ENCODE assay signal across 8 cellular contexts in genomic region chr1:40404670-40405462, GRCh38. TPM values are rescaled to one million over a fixed set of nuclear protein-coding genes. Genes with fewer than 3 reads are reported as not detected.
DNase-seq lines count a peak whose midpoint lies in the region; ATAC-seq and TF ChIP-seq lines count a peak whose summit lies in the region.

No MANE protein-coding gene starts in this region.

- TF ChIP-seq CTCF in CD8-positive, alpha-beta T cell (IDR thresholded peaks at IDR 0.05) = peak; percentile 79
- peak; percentile 79 to 98 for TF ChIP-seq CTCF in GM23338 (conservative IDR thresholded peaks at IDR 0.05; ENCODE audit: low read depth in 2 of 2)
- TF ChIP-seq CTCF in gastroesophageal sphincter (IDR thresholded peaks at IDR 0.05) = peak; percentile 83 to 86 (median 84)
- peak; percentile 82 for TF ChIP-seq CTCF in retinal pigment epithelial cell (conservative IDR thresholded peaks at IDR 0.05; ENCODE audit: low read depth, low read length)

- peak in 3 of 7 experiments; percentile 45 to 59 (median 46) for DNase-seq in CD8-positive, alpha-beta T cell
- peak; percentile 66 for DNase-seq in GM23338 (ENCODE audit: low spot score)
- peak; percentile 95 for DNase-seq in NCI-H510A treated with DMSO at 0.1 percent for 48 hours (lab: John Stamatoyannopoulos, UW)
- DNase-seq in activated naive CD4-positive, alpha-beta T cell treated with anti-CD3 and anti-CD28 coated beads, Interleukin-2, amount 50 U/mL, for 16 hours = peak; percentile 32
- peak; percentile 38 for DNase-seq in retinal pigment epithelial cell (ENCODE audit: low read depth)
- no peak for DNase-seq in NK-92 treated with Interleukin-12 subunit alpha and Interleukin-12 subunit beta, amount 100 ng/mL, for 24 hours (lab: John Stamatoyannopoulos, UW)

- H3K27ac Mint-ChIP-seq in CD8-positive, alpha-beta T cell = peak overlapping the region; percentile 96
- no peak overlapping the region for H3K27ac Mint-ChIP-seq in GM23338

- peaks cover 77% of the 10 kb centered on the region for H3K4me1 Mint-ChIP-seq in CD8-positive, alpha-beta T cell (ENCODE audit: low read depth)
- H3K4me1 Mint-ChIP-seq in GM23338 = peaks cover 11% of the 10 kb centered on the region

- no peak overlapping the region for H3K4me3 ChIP-seq in CD8-positive, alpha-beta T cell (ENCODE audit: low read depth, low read length)
- no peak overlapping the region for H3K4me3 ChIP-seq in GM23338
- no peak overlapping the region for H3K4me3 ChIP-seq in gastroesophageal sphincter
- peak overlapping the region; percentile 13 for H3K4me3 ChIP-seq in retinal pigment epithelial cell (ENCODE audit: low read length)

- no peaks in the 10 kb centered on the region for H3K9me2 ChIP-seq in GM23338 (ENCODE audit: insufficient read depth)

- H3K9me3 Mint-ChIP-seq in CD8-positive, alpha-beta T cell = no peaks in the 10 kb centered on the region
- no peaks in the 10 kb centered on the region for H3K9me3 Mint-ChIP-seq in GM23338

- no peaks in the 10 kb centered on the region for H3K27me3 ChIP-seq in CD8-positive, alpha-beta T cell (ENCODE audit: insufficient read depth, low read length)
- H3K27me3 ChIP-seq in GM23338 (ENCODE audit: insufficient read depth) (no peaks in the 10 kb centered on the region), gastroesophageal sphincter (no peaks in the 10 kb centered on the region)

- TF ChIP-seq POLR2A in gastroesophageal sphincter (IDR thresholded peaks at IDR 0.05) = no peak

- H3K36me3 ChIP-seq in CD8-positive, alpha-beta T cell (ENCODE audit: insufficient read depth, low read length) = peaks cover 14% of the 10 kb centered on the region
- H3K36me3 ChIP-seq in GM23338 (ENCODE audit: insufficient read depth) (no peaks in the 10 kb centered on the region), gastroesophageal sphincter (peaks cover 0 to 17% of the 10 kb centered on the region in 2 donors)

- ATAC-seq in CD8-positive, alpha-beta T cell = peak; percentile 81
- peak; percentile 48 for ATAC-seq in GM23338
- ATAC-seq in gastroesophageal sphincter = no peak
- no peak for ATAC-seq in GM21367 (IDR thresholded peaks at IDR 0.05; ENCODE audit: unreplicated experiment)

- intact Hi-C loops in CD8-positive, alpha-beta T cell (cut with DNase I, micrococcal nuclease) = loop anchor here (1.0 to 5.0 kb wide), 12 partner anchors 10 to 260 kb away; partner anchors contain the start of genes SMAP2 (in 1 of the 2) and ZMPSTE24 (in 1 of the 2)

- no peaks in the 10 kb centered on the region for H3K79me2 ChIP-seq in GM23338 (replicated peaks; ENCODE audit: insufficient read depth)

- CTCF ChIA-PET in CD8-positive, alpha-beta T cell (lab: Charles Lee) = interaction anchor here (0.6 to 6.9 kb wide), 37 partner anchors 12 to 330 kb away, joined by 3 to 158 read pairs (median 4); partner anchors contain the start of gene SMAP2

- peaks cover 56% of the 10 kb centered on the region for H3K4me1 ChIP-seq in CD8-positive, alpha-beta T cell (ENCODE audit: insufficient read depth, low read length)
- H3K4me1 ChIP-seq in GM23338 (ENCODE audit: insufficient read depth) (peaks cover 5% of the 10 kb centered on the region; the same call in 1 of the 2 replicates), gastroesophageal sphincter (peaks cover 0 to 10% (median 0%) of the 10 kb centered on the region in 3 donors)

- POLR2A ChIA-PET in CD8-positive, alpha-beta T cell (lab: Charles Lee) = interaction anchor here (0.9 to 2.2 kb wide), 8 partner anchors 13 to 66 kb away, joined by 3 to 13 read pairs (median 4); partner anchors contain the start of gene SMAP2

- H3K27me3 Mint-ChIP-seq in CD8-positive, alpha-beta T cell (ENCODE audit: low read depth) = no peaks in the 10 kb centered on the region
- no peaks in the 10 kb centered on the region for H3K27me3 Mint-ChIP-seq in GM23338 (ENCODE audit: insufficient read depth, low read depth, poor library complexity)

- H3K36me3 Mint-ChIP-seq in CD8-positive, alpha-beta T cell = peaks cover 58% of the 10 kb centered on the region
- H3K36me3 Mint-ChIP-seq in GM23338 (ENCODE audit: low read depth) = no peaks in the 10 kb centered on the region

- H2AFZ ChIP-seq in GM23338 = no peak overlapping the region

- H4K20me1 ChIP-seq in GM23338 (replicated peaks; ENCODE audit: insufficient read depth) = no peaks in the 10 kb centered on the region

- H3K9me3 ChIP-seq in CD8-positive, alpha-beta T cell (ENCODE audit: low read length) = no peaks in the 10 kb centered on the region
- no peaks in the 10 kb centered on the region for H3K9me3 ChIP-seq in gastroesophageal sphincter

- H3F3A ChIP-seq in GM23338 (replicated peaks; ENCODE audit: low read depth) = no peaks in the 10 kb centered on the region

- 34 to 42% methylated on average over 10 to 11 of the region's 11 CpGs for WGBS in gastroesophageal sphincter (ENCODE audit: low coverage in 1 of 2), 2 donors

- peak overlapping the region; percentile 55 for H3K4me3 Mint-ChIP-seq in CD8-positive, alpha-beta T cell
- H3K4me3 Mint-ChIP-seq in GM23338 = no peak overlapping the region

- H3K27ac ChIP-seq in CD8-positive, alpha-beta T cell (ENCODE audit: low read depth, low read length) = peak overlapping the region; percentile 59
- no peak overlapping the region for H3K27ac ChIP-seq in GM23338 (ENCODE audit: low read depth)
- H3K27ac ChIP-seq in gastroesophageal sphincter = no peak overlapping the region

- no peak for TF ChIP-seq EP300 in gastroesophageal sphincter (IDR thresholded peaks at IDR 0.05)

- no peak overlapping the region for H3K4me2 ChIP-seq in GM23338

TF ChIP-seq in GM23338, 12 proteins besides CTCF, POLR2A, EP300 and RAD21 (continues in another document):
- TF ChIP-seq POLR2AphosphoS5 (IDR thresholded peaks at IDR 0.05; ENCODE audit: low read depth) (no peak), NANOG (IDR thresholded peaks at IDR 0.05; ENCODE audit: borderline replicate concordance) (no peak), ETS1 (IDR thresholded peaks at IDR 0.05) (no peak), STAT1 (IDR thresholded peaks at IDR 0.05; ENCODE audit: unreplicated experiment) (no peak), ZNF331 (CRISPR knock-in tag; IDR thresholded peaks at IDR 0.05; ENCODE audit: low read depth) (no peak)

RNA-seq across cellular contexts. Expression of gene SMAP2, which starts 31.3 kb away (rescaled TPM):
- 100 to 1,000 TPM; 167 to 171 TPM for total RNA-seq in CD8-positive, alpha-beta T cell
- total RNA-seq in GM23338 (2014; rRNA removed; shearing (Covaris generic)) = 2.5 and 4.8 TPM in 2 replicates
- polyA plus RNA-seq in GM23338 (2016; fragmentation: Nextera tagmentation; extraction: Ambion mirVana) = 2.9 and 3.0 TPM in 2 replicates
- total RNA-seq in gastroesophageal sphincter = 10 to 100 TPM; 19.9 to 43.2 (median 26.6) TPM

RNA-seq across cellular contexts. Expression of gene ZFP69B, which starts 45.4 kb away (rescaled TPM):
- total RNA-seq in CD8-positive, alpha-beta T cell = 1 to 10 TPM; 3.4 to 4.2 TPM
- total RNA-seq in GM23338 (2014; rRNA removed; shearing (Covaris generic)) = 10.0 and 10.8 TPM in 2 replicates
- polyA plus RNA-seq in GM23338 (2016; fragmentation: Nextera tagmentation; extraction: Ambion mirVana) = 4.6 and 5.2 TPM in 2 replicates
- total RNA-seq in gastroesophageal sphincter = 1 to 10 TPM in 2 of 4 donors, under 1 TPM in 1, not detected in 1; 0.54 to 1.4 (median 1.2) TPM

Comparison
In these comparisons a context has a peak if more than half of its experiments do, and no peak if none do; other contexts are left out.
1. ATAC-seq: peak in CD8-positive, alpha-beta T cell (single experiment) and GM23338 (single experiment); none in gastroesophageal sphincter (single experiment) and GM21367 (single experiment).
2. Peak in every context shown above with its lines, with median percentiles within 50 percentile points of each other: CTCF ChIP-seq.